In the genomic region with DNA sequence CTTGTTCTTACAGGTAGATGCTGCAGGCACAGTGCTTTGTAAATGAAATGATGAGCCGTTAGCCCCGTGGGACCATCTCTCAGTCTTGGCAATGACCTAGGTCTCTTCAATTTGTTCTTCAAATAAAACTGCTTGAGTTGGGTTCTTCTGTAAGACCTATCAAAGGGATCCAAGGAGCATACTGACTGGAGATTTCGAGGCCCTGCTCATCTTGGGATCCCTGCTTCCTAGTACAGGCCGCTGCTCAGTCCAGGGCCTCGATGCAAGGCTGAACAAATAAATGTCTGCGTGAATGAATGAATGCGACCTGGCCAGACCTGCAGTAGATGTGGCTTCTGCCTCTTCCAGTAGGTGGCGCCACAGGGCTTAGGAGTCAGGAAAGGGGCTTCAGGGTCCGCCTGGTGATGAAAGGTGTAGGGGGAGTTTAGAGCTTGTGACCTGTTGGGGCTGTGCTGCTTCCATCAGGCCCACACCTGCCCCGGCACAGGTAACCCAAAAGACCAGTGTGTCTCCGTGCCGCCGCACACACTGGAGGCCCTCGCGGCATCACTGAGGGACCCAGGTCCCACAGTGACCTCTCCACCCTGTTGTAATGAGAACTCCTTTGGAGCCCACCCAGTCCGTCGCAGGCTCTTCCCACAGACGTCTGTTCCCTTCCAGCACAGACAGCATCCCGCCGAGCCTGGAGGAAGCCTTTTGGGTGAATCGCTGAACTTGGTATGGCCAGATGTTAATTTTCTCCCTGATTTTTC, we compare ENCODE assay signal across 8 cellular contexts. TPM values are rescaled to one million over a fixed set of nuclear protein-coding genes. Genes with fewer than 3 reads are reported as not detected.
DNase-seq lines count a peak whose midpoint lies in the region; ATAC-seq and TF ChIP-seq lines count a peak whose summit lies in the region.

No MANE protein-coding gene starts in this region.

- H2BK5ac ChIP-seq in mesendoderm (ENCODE audit: low read length), result no peak overlapping the region

- no peak for ATAC-seq in effector memory CD8-positive, alpha-beta T cell (replicated peaks)
- ATAC-seq in HG03280 (IDR thresholded peaks at IDR 0.05; ENCODE audit: unreplicated experiment) (no peak), HG02852 (IDR thresholded peaks at IDR 0.05; ENCODE audit: unreplicated experiment) (no peak)

- H3K27me3 ChIP-seq in Karpas-422 (ENCODE audit: low read length) (no peaks in the 10 kb centered on the region), mesendoderm (ENCODE audit: insufficient read depth, low read length, poor library complexity) (peaks cover 8% of the 10 kb centered on the region), transverse colon (peaks cover 39% of the 10 kb centered on the region)

- no peak overlapping the region for H2AFZ ChIP-seq in Karpas-422 (ENCODE audit: low read length)

- H2BK15ac ChIP-seq in mesendoderm (replicated peaks; ENCODE audit: low read depth), result no peak overlapping the region

- H3K27ac ChIP-seq in Karpas-422 (ENCODE audit: low read length) (no peak overlapping the region), mesendoderm (ENCODE audit: low read depth, low read length) (no peak overlapping the region), transverse colon (peak overlapping the region; percentile 64 to 92 (median 84))

- peak; percentile 75 to 83 (median 80) for TF ChIP-seq CTCF in transverse colon (IDR thresholded peaks at IDR 0.05)

- no peaks in the 10 kb centered on the region for H3K79me1 ChIP-seq in mesendoderm (ENCODE audit: low read length)

- H3K27ac Mint-ChIP-seq in effector memory CD8-positive, alpha-beta T cell, result no peak overlapping the region

- peaks cover 0 to 9% of the 10 kb centered on the region in 2 donors for H3K4me1 Mint-ChIP-seq in effector memory CD8-positive, alpha-beta T cell (ENCODE audit: low read depth in 2 of 2)

- WGBS in mesendoderm (ENCODE audit: extremely low coverage, insufficient coverage, low lambda C conversion rate), result no CpG with 5 or more reads among the region's 21 CpGs
- 58 to 80% methylated on average over 8 to 21 of the region's 21 CpGs for WGBS in transverse colon (ENCODE audit: low coverage in 1 of 2), 2 donors

- H3K36me3 Mint-ChIP-seq in effector memory CD8-positive, alpha-beta T cell (ENCODE audit: insufficient read depth), result no peaks in the 10 kb centered on the region

- no peak overlapping the region for H3K4ac ChIP-seq in mesendoderm (ENCODE audit: low read depth, low read length)

- H3K23ac ChIP-seq in mesendoderm (ENCODE audit: low read length), result no peak overlapping the region

- H3K79me2 ChIP-seq in Karpas-422 (ENCODE audit: low read length), result no peaks in the 10 kb centered on the region
- no peaks in the 10 kb centered on the region for H3K79me2 ChIP-seq in mesendoderm (ENCODE audit: control insufficient read depth, insufficient read depth, low read length)

- no peak overlapping the region for H2BK120ac ChIP-seq in mesendoderm (ENCODE audit: low read depth, low read length)

- no peaks in the 10 kb centered on the region for H3K9me3 Mint-ChIP-seq in effector memory CD8-positive, alpha-beta T cell

- in situ Hi-C loops in SK-MEL-5 (cut with HindIII; ENCODE audit: low pct_unique_long_range_greater_than_20kb, low sequenced_read_pairs), result no loop called here
- in situ Hi-C loops in transverse colon (cut with MboI; ENCODE audit: low pct_ligation_motif_present in 1 of 4, low pct_unique_long_range_greater_than_20kb in 1 of 4, low sequenced_read_pairs in 3 of 4), result loop anchor here (5.0 to 25.0 kb wide), 7 partner anchors 208 to 530 kb away; no protein-coding TSS in a partner anchor

- H3K18ac ChIP-seq in mesendoderm (ENCODE audit: low read length), result no peak overlapping the region

- no peaks in the 10 kb centered on the region for H3K36me3 ChIP-seq in Karpas-422 (ENCODE audit: insufficient read depth, low read length)
- no peaks in the 10 kb centered on the region for H3K36me3 ChIP-seq in mesendoderm (ENCODE audit: control insufficient read depth, insufficient read depth, low read length)
- no peaks in the 10 kb centered on the region for H3K36me3 ChIP-seq in transverse colon

- DNase-seq in Daoy (ENCODE audit: low read depth), result peak; percentile 79
- peak; percentile 89 for DNase-seq in Karpas-422
- peak; percentile 73 for DNase-seq in SK-MEL-5 (ENCODE audit: low read depth, low spot score)
- peak in 2 of 3 experiments; percentile 15 to 19 for DNase-seq in effector memory CD8-positive, alpha-beta T cell
- peak; percentile 91 for DNase-seq in mesendoderm
- DNase-seq in transverse colon, result peak; percentile 70

- no peak overlapping the region for H3K9ac ChIP-seq in Karpas-422 (ENCODE audit: low read length)
- H3K9ac ChIP-seq in mesendoderm (ENCODE audit: low read length), result no peak overlapping the region

- TF ChIP-seq EP300 in transverse colon (IDR thresholded peaks at IDR 0.05; ENCODE audit: low read depth), result no peak

- peaks cover 40 to 69% of the 10 kb centered on the region in 2 donors for H3K27me3 Mint-ChIP-seq in effector memory CD8-positive, alpha-beta T cell

- no peaks in the 10 kb centered on the region for H3K9me2 ChIP-seq in Karpas-422 (replicated peaks; ENCODE audit: insufficient read depth, low read length)

- no peak for TF ChIP-seq POLR2A in transverse colon (IDR thresholded peaks at IDR 0.05)

- H3K9me3 ChIP-seq in Karpas-422 (ENCODE audit: low read length) (no peaks in the 10 kb centered on the region), transverse colon (no peaks in the 10 kb centered on the region)

- H2AK5ac ChIP-seq in mesendoderm (ENCODE audit: low read length), result no peak overlapping the region

- H3K4me2 ChIP-seq in Karpas-422 (ENCODE audit: low read depth, low read length, poor library complexity, severe bottlenecking) (no peak overlapping the region), mesendoderm (ENCODE audit: low read length) (no peak overlapping the region)

- no peak overlapping the region for H3K56ac ChIP-seq in mesendoderm (ENCODE audit: low read length)

- H3K4me1 ChIP-seq in Karpas-422 (ENCODE audit: low read length), result no peaks in the 10 kb centered on the region
- no peaks in the 10 kb centered on the region for H3K4me1 ChIP-seq in mesendoderm (ENCODE audit: control insufficient read depth, low read depth, low read length)
- H3K4me1 ChIP-seq in transverse colon, result peaks cover 0 to 13% (median 8%) of the 10 kb centered on the region in 4 donors

- intact Hi-C loops in transverse colon (cut with DNase I; ENCODE audit: low total_unique reads), result loop anchor here (5.0 to 10.0 kb wide), 2 partner anchors 215 to 528 kb away; no protein-coding TSS in a partner anchor

- no peaks in the 10 kb centered on the region for H4K20me1 ChIP-seq in Karpas-422 (ENCODE audit: insufficient read depth, low read depth, low read length)

- H3K4me3 ChIP-seq in Karpas-422 (ENCODE audit: low read length) (no peak overlapping the region), mesendoderm (ENCODE audit: low read length) (no peak overlapping the region), transverse colon (no peak overlapping the region)

- no peak overlapping the region for H4K8ac ChIP-seq in mesendoderm (ENCODE audit: low read depth, low read length)

- H3K4me3 Mint-ChIP-seq in effector memory CD8-positive, alpha-beta T cell, result no peak overlapping the region

- H4K5ac ChIP-seq in mesendoderm (ENCODE audit: low read length), result no peak overlapping the region

RNA-seq across cellular contexts. Expression of a gene that starts 4.4 kb away (rescaled TPM):
- 0.65 and 1.8 TPM in 2 replicates for total RNA-seq in Daoy (2014; rRNA removed; shearing (Covaris generic))
- total RNA-seq in Karpas-422 (2014; rRNA removed; shearing (Covaris generic); ENCODE audit: low replicate concordance), result 0.11 TPM in 1 of 2 replicates, not detected in the other
- under 0.01 and 0.05 TPM in 2 replicates for total RNA-seq in SK-MEL-5 (2014; rRNA removed; shearing (Covaris generic))
- 0.05 TPM in 1 of 2 replicates, not detected in the other for polyA plus RNA-seq in SK-MEL-5 (2015; cell fraction: cytosol; rRNA removed)
- not detected in 2 replicates for polyA plus RNA-seq in SK-MEL-5 (2015; cell fraction: nucleus; rRNA removed)
- 0.38 TPM for polyA plus RNA-seq in mesendoderm (2013, experiment 1 of 2)
- 0.45 TPM for polyA plus RNA-seq in mesendoderm (2013, experiment 2 of 2)
- 10 to 100 TPM; 18.8 to 35.2 (median 24.8) TPM for total RNA-seq in transverse colon

RNA-seq across cellular contexts. Expression of a gene that starts 53.0 kb away (rescaled TPM):
- 7.6 and 8.3 TPM in 2 replicates for total RNA-seq in Daoy (2014; rRNA removed; shearing (Covaris generic))
- total RNA-seq in Karpas-422 (2014; rRNA removed; shearing (Covaris generic); ENCODE audit: low replicate concordance), result 18.4 and 30.8 TPM in 2 replicates
- 10.9 and 12.1 TPM in 2 replicates for total RNA-seq in SK-MEL-5 (2014; rRNA removed; shearing (Covaris generic))
- polyA plus RNA-seq in SK-MEL-5 (2015; cell fraction: cytosol; rRNA removed), result 13.0 and 13.8 TPM in 2 replicates
- 23.5 and 26.6 TPM in 2 replicates for polyA plus RNA-seq in SK-MEL-5 (2015; cell fraction: nucleus; rRNA removed)
- 17.0 TPM for polyA plus RNA-seq in mesendoderm (2013, experiment 1 of 2)
- 16.5 TPM for polyA plus RNA-seq in mesendoderm (2013, experiment 2 of 2)
- total RNA-seq in transverse colon, result 10 to 100 TPM; 17.3 to 26.2 (median 20.6) TPM

Comparison
In these comparisons a context has a peak if more than half of its experiments do, and no peak if none do; other contexts are left out.
1. DNase-seq: peak in every context shown above with its lines; median percentile 91 in mesendoderm; 89 in Karpas-422; 79 in Daoy; 73 in SK-MEL-5; 70 in transverse colon; 17 in effector memory CD8-positive, alpha-beta T cell.
2. H3K27ac ChIP-seq: peak in transverse colon (4 of 4); none in Karpas-422 (single experiment) and mesendoderm (single experiment).